ENCODE assay signal across 17 cellular contexts in the genomic region with DNA sequence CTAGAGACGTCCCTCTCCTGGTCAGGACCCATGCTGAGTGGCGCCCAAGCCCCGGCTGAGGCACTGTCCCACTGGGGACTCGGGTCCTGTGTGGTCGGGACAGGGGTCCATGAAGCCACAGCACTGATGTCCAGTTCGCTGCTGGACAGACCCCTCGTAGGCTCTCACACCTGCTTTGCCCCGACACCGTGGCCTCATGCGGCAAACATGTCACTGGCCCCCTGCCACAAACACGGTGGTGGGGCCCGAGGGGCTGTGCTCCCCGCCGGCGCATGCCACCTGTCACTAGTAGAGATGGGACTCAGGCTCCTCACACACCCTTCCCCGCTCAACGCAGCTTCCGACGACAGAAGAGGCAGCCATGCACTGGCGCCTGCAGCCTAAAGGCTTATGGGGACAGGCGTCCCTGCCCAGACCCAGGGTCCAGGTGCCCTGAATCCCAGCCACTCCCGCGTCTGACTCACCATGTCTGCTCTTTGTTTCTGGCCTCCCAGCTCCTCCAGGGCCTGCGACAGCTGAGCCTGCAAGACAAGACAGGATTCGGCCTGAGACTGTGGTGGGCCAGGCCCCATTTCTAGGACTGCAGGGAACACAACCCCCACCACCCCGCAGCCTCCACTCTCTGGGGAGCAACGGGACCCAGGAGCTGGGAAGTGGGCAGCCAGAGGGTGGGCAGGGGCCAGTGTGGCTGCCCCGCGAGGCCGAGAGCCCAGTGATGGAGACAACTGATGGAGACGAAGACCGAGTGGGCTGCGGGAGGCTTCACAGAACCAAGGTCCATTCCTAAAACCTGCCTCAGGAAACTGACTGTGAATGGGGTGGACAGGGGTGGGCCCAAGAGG.
A peak's percentile ranks its signal among the peaks of the same experiment; 100 is the strongest.
DNase-seq lines count a peak whose midpoint lies in the region; ATAC-seq, FAIRE-seq and TF ChIP-seq lines count a peak whose summit lies in the region.
"Had no signal": no experiment of that assay in that cellular context is flagged by ENCODE, and none has a peak within 500 bp of the region (broad histone marks: within the 10 kb centered on the region; RNA-seq: fewer than 3 reads in every experiment).

No MANE protein-coding gene starts in this region.

- H3K4me3 Mint-ChIP-seq in WTC11 (no peak overlapping the region), progenitor cell of endocrine pancreas (ENCODE audit: low read depth) (no peak overlapping the region)
- H3K4me3 Mint-ChIP-seq in CD4-positive, alpha-beta memory T cell: no peak overlapping the region
- H3K4me3 Mint-ChIP-seq: activated T-cell treated with anti-CD3 and anti-CD28 coated beads, Interleukin-2, amount 50 U/mL, for 24 hours had no signal

- no peak overlapping the region for H3K4me3 ChIP-seq in CD4-positive, alpha-beta memory T cell (ENCODE audit: low read length in 2 of 2)
- H3K4me3 ChIP-seq: lung, tibial artery had no signal

- CTCF ChIA-PET in WTC11 (lab: Charles Lee): no interaction called here
- CTCF ChIA-PET in CD4-positive, alpha-beta memory T cell (lab: Charles Lee; ENCODE audit: partially characterized antibody): no interaction called here

- no peak for TF ChIP-seq POLR2A in H54 (IDR thresholded peaks at IDR 0.05; ENCODE audit: low read depth, low read length)

- no peaks in the 10 kb centered on the region for H3K27me3 ChIP-seq in CD4-positive, alpha-beta memory T cell (ENCODE audit: insufficient read depth, low read length)
- H3K27me3 ChIP-seq: tibial artery had no signal

- H3K27me3 Mint-ChIP-seq in WTC11 (ENCODE audit: low read depth): no peaks in the 10 kb centered on the region
- no peaks in the 10 kb centered on the region for H3K27me3 Mint-ChIP-seq in progenitor cell of endocrine pancreas
- H3K27me3 Mint-ChIP-seq in CD4-positive, alpha-beta memory T cell: no peaks in the 10 kb centered on the region
- H3K27me3 Mint-ChIP-seq: activated T-cell treated with anti-CD3 and anti-CD28 coated beads, Interleukin-2, amount 50 U/mL, for 24 hours had no signal

- no peaks in the 10 kb centered on the region for H3K9me3 ChIP-seq in CD4-positive, alpha-beta memory T cell (ENCODE audit: control insufficient read depth in 1 of 2, low read length in 2 of 2)
- H3K9me3 ChIP-seq: tibial artery had no signal

- no peaks in the 10 kb centered on the region for H3K9me3 Mint-ChIP-seq in WTC11
- no peaks in the 10 kb centered on the region for H3K9me3 Mint-ChIP-seq in progenitor cell of endocrine pancreas (ENCODE audit: low read depth)
- H3K9me3 Mint-ChIP-seq in CD4-positive, alpha-beta memory T cell: no peaks in the 10 kb centered on the region
- H3K9me3 Mint-ChIP-seq: activated T-cell treated with anti-CD3 and anti-CD28 coated beads, Interleukin-2, amount 50 U/mL, for 24 hours had no signal

- H3K27ac ChIP-seq in CD4-positive, alpha-beta memory T cell (ENCODE audit: low read depth, low read length): no peak overlapping the region
- H3K27ac ChIP-seq: tibial artery had no signal

- TF ChIP-seq CTCF in WTC11 (IDR thresholded peaks at IDR 0.05): no peak
- no peak for TF ChIP-seq CTCF in progenitor cell of endocrine pancreas (IDR thresholded peaks at IDR 0.05; ENCODE audit: unreplicated experiment)

- POLR2A ChIA-PET in WTC11 (lab: Charles Lee): no interaction called here
- POLR2A ChIA-PET in CD4-positive, alpha-beta memory T cell (lab: Charles Lee; ENCODE audit: partially characterized antibody): no interaction called here

- no peaks in the 10 kb centered on the region for H3K4me1 ChIP-seq in CD4-positive, alpha-beta memory T cell (ENCODE audit: insufficient read depth, low read length)
- H3K4me1 ChIP-seq: tibial artery had no signal

- H3K4me1 Mint-ChIP-seq in WTC11 (no peaks in the 10 kb centered on the region), progenitor cell of endocrine pancreas (ENCODE audit: low read depth) (no peaks in the 10 kb centered on the region)
- H3K4me1 Mint-ChIP-seq in CD4-positive, alpha-beta memory T cell: peaks cover 1 to 15% (median 5%) of the 10 kb centered on the region in 4 donors

- ATAC-seq in WTC11 (no peak), GM18867 (IDR thresholded peaks at IDR 0.05; ENCODE audit: unreplicated experiment) (no peak)
- ATAC-seq: HCT116 had no signal

- no peak for FAIRE-seq in H54 (lab: Jason Lieb, UNC)

- peak; percentile 60 for DNase-seq in H54 (ENCODE audit: insufficient read length, low spot score)
- DNase-seq in WTC11 (ENCODE audit: low spot score): no peak
- peak; percentile 86 for DNase-seq in islet precursor cell
- DNase-seq in progenitor cell of endocrine pancreas (ENCODE audit: low spot score, unreplicated experiment): no peak
- no peak for DNase-seq in CD4-positive, alpha-beta memory T cell
- no peak for DNase-seq in germinal center (ENCODE audit: low spot score)
- DNase-seq: activated CD4-positive, alpha-beta T cell treated with anti-CD3 and anti-CD28 coated beads, Interleukin-2, amount 50 U/mL, for 48 hours; activated T-cell treated with anti-CD3 and anti-CD28 coated beads, Interleukin-2, amount 50 U/mL, for 24 hours; DMS53; foreskin melanocyte; MM.1S; NCI-H2029 treated with DMSO at 0.1 percent for 48 hours; NCI-H526 had no signal

- H3K36me3 Mint-ChIP-seq in WTC11 (no peaks in the 10 kb centered on the region), progenitor cell of endocrine pancreas (ENCODE audit: insufficient read depth) (peaks cover 2% of the 10 kb centered on the region)
- no peaks in the 10 kb centered on the region for H3K36me3 Mint-ChIP-seq in CD4-positive, alpha-beta memory T cell

- H3K27ac Mint-ChIP-seq in WTC11 (peak overlapping the region; percentile 63; the same call in 1 of the 2 replicates), progenitor cell of endocrine pancreas (peak overlapping the region; percentile 45)
- H3K27ac Mint-ChIP-seq in CD4-positive, alpha-beta memory T cell: no peak overlapping the region
- H3K27ac Mint-ChIP-seq: activated T-cell treated with anti-CD3 and anti-CD28 coated beads, Interleukin-2, amount 50 U/mL, for 24 hours had no signal

- H3K36me3 ChIP-seq in CD4-positive, alpha-beta memory T cell (ENCODE audit: insufficient read depth, low read length): no peaks in the 10 kb centered on the region

- intact Hi-C loops in CD4-positive, alpha-beta memory T cell (cut with micrococcal nuclease): no loop called here

TF ChIP-seq in WTC11, 78 proteins besides CTCF, POLR2A, EP300 and RAD21:
- TF ChIP-seq TP53 (CRISPR knock-in tag; IDR thresholded peaks at IDR 0.05): no peak

Comparison
In these comparisons a context has a peak if more than half of its experiments do, and no peak if none do; other contexts are left out.
1. DNase-seq: peak in H54 (single experiment) and islet precursor cell (single experiment); none in WTC11 (single experiment), progenitor cell of endocrine pancreas (single experiment), CD4-positive, alpha-beta memory T cell (0 of 5) and germinal center (single experiment).
2. H3K27ac Mint-ChIP-seq: peak in WTC11 (single experiment) and progenitor cell of endocrine pancreas (single experiment); none in CD4-positive, alpha-beta memory T cell (0 of 7).